8 cellular contexts compared by ENCODE assay signal in the genomic region with DNA sequence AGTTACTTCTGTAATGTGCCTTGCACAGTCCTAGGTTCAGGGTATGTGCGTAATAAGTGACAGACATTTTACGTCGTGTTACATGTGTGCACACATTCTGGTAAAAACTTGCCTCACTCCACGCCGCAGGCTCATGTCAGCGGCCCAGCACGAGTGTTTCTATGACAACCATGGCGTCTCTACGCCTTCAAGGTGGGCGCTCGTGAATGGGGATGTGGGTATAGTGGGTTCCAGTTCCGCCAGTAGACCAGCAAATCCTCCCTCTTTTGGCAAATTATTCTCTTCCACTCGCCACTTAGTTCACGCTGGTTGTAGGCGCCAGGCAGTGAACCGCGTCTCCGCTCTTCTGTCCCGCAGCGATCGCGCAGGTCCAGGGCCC. TPM values are rescaled to one million over a fixed set of nuclear protein-coding genes. Genes with fewer than 3 reads are reported as not detected.
DNase-seq lines count a peak whose midpoint lies in the region; ATAC-seq, FAIRE-seq and TF ChIP-seq lines count a peak whose summit lies in the region.

No MANE protein-coding gene starts in this region.

- H3K9ac ChIP-seq in OCI-LY1 (ENCODE audit: low read length) (no peak overlapping the region; the same call in 1 of the 2 replicates), endocrine pancreas (ENCODE audit: control insufficient read depth, insufficient read depth, low read length) (peak overlapping the region; percentile 88)

- no peaks in the 10 kb centered on the region for H3K9me3 Mint-ChIP-seq in activated naive CD4-positive, alpha-beta T cell treated with anti-CD3 and anti-CD28 coated beads, Interleukin-2, amount 10 ng/mL, durations not matched to agents 7 days and 5 days
- H3K9me3 Mint-ChIP-seq in naive thymus-derived CD8-positive, alpha-beta T cell, result peaks cover 0 to 2% (median 0%) of the 10 kb centered on the region in 9 donors

- H3K4me3 Mint-ChIP-seq in activated naive CD4-positive, alpha-beta T cell treated with anti-CD3 and anti-CD28 coated beads, Interleukin-2, amount 10 ng/mL, durations not matched to agents 7 days and 5 days, result peak overlapping the region; percentile 58
- H3K4me3 Mint-ChIP-seq in naive thymus-derived CD8-positive, alpha-beta T cell, result peak overlapping the region; percentile 56 to 90 (median 80)

- H3K4me1 ChIP-seq in OCI-LY1 (ENCODE audit: insufficient read depth, low read length, severe bottlenecking) (peaks cover 19% of the 10 kb centered on the region), endocrine pancreas (ENCODE audit: control insufficient read depth, insufficient read depth, low read length) (no peaks in the 10 kb centered on the region)

- no peak for TF ChIP-seq CTCF in OCI-LY1 (IDR thresholded peaks at IDR 0.05; ENCODE audit: low read length)

- H3K4me1 Mint-ChIP-seq in activated naive CD4-positive, alpha-beta T cell treated with anti-CD3 and anti-CD28 coated beads, Interleukin-2, amount 10 ng/mL, durations not matched to agents 7 days and 5 days, result peaks cover 28% of the 10 kb centered on the region
- H3K4me1 Mint-ChIP-seq in naive thymus-derived CD8-positive, alpha-beta T cell, result peaks cover 15 to 33% (median 24%) of the 10 kb centered on the region in 4 donors

- ATAC-seq in naive thymus-derived CD8-positive, alpha-beta T cell, result peak; percentile 57 to 76
- ATAC-seq in HG03196 (IDR thresholded peaks at IDR 0.05; ENCODE audit: unreplicated experiment), result no peak

- no peak overlapping the region for H3K27ac ChIP-seq in OCI-LY1 (ENCODE audit: low read depth, low read length, poor library complexity, severe bottlenecking)

- H3K4me3 ChIP-seq in OCI-LY1 (ENCODE audit: low read depth, low read length, poor library complexity, severe bottlenecking) (peak overlapping the region; percentile 54), endocrine pancreas (ENCODE audit: control insufficient read depth, insufficient read depth, low read length) (peak overlapping the region; percentile 57)

- no peaks in the 10 kb centered on the region; the same call in 1 of the 2 replicates for H3K27me3 ChIP-seq in OCI-LY1 (ENCODE audit: insufficient read depth, low read length)
- no peaks in the 10 kb centered on the region for H3K27me3 ChIP-seq in endocrine pancreas (ENCODE audit: control insufficient read depth, insufficient read depth, low read length)

- peak; percentile 31 for DNase-seq in activated naive CD4-positive, alpha-beta T cell treated with anti-CD3 and anti-CD28 coated beads, Interleukin-2, amount 10 ng/mL, durations not matched to agents 7 days and 5 days
- DNase-seq in activated naive CD4-positive, alpha-beta T cell treated with Interleukin-2 at 50 U/mL for 16 hours, result no peak
- DNase-seq in naive thymus-derived CD8-positive, alpha-beta T cell, result peak in 8 of 10 donors; percentile 22 to 71 (median 58)
- no peak for DNase-seq in NCI-H2107 (lab: John Stamatoyannopoulos, UW)
- DNase-seq in HTR-8/SVneo (ENCODE audit: insufficient read length, low spot score), result no peak

- no peak overlapping the region for H3K27ac Mint-ChIP-seq in activated naive CD4-positive, alpha-beta T cell treated with anti-CD3 and anti-CD28 coated beads, Interleukin-2, amount 10 ng/mL, durations not matched to agents 7 days and 5 days
- H3K27ac Mint-ChIP-seq in naive thymus-derived CD8-positive, alpha-beta T cell, result peak overlapping the region in 4 of 10 donors; percentile 48 to 89 (median 78)

- peaks cover 93% of the 10 kb centered on the region for H3K27me3 Mint-ChIP-seq in activated naive CD4-positive, alpha-beta T cell treated with anti-CD3 and anti-CD28 coated beads, Interleukin-2, amount 10 ng/mL, durations not matched to agents 7 days and 5 days
- H3K27me3 Mint-ChIP-seq in naive thymus-derived CD8-positive, alpha-beta T cell, result peaks cover 44 to 71% (median 52%) of the 10 kb centered on the region in 5 donors

- H2AFZ ChIP-seq in OCI-LY1 (ENCODE audit: low read length), result no peak overlapping the region

- no peaks in the 10 kb centered on the region for H3K36me3 ChIP-seq in OCI-LY1 (ENCODE audit: insufficient read depth, low read length)
- no peaks in the 10 kb centered on the region for H3K36me3 ChIP-seq in endocrine pancreas (ENCODE audit: control insufficient read depth, insufficient read depth, low read length)

- H3K36me3 Mint-ChIP-seq in activated naive CD4-positive, alpha-beta T cell treated with anti-CD3 and anti-CD28 coated beads, Interleukin-2, amount 10 ng/mL, durations not matched to agents 7 days and 5 days, result no peaks in the 10 kb centered on the region
- peaks cover 0 to 2% (median 0%) of the 10 kb centered on the region in 3 donors for H3K36me3 Mint-ChIP-seq in naive thymus-derived CD8-positive, alpha-beta T cell

- FAIRE-seq in HTR-8/SVneo (lab: Jason Lieb, UNC), result no peak

- H3K9me3 ChIP-seq in OCI-LY1 (ENCODE audit: low read length) (no peaks in the 10 kb centered on the region), endocrine pancreas (ENCODE audit: control insufficient read depth, low read length) (no peaks in the 10 kb centered on the region)

- no peaks in the 10 kb centered on the region for H3K9me2 ChIP-seq in OCI-LY1 (ENCODE audit: low read depth, low read length)

- peak overlapping the region; percentile 74 for H3K4me2 ChIP-seq in OCI-LY1 (ENCODE audit: low read length)

- POLR2A ChIA-PET in naive thymus-derived CD8-positive, alpha-beta T cell (lab: Charles Lee), result no interaction called here

- H3K79me2 ChIP-seq in OCI-LY1 (ENCODE audit: insufficient read depth, low read length), result no peaks in the 10 kb centered on the region

- CTCF ChIA-PET in activated naive CD4-positive, alpha-beta T cell treated with anti-CD3 and anti-CD28 coated beads, Interleukin-2, amount 10 ng/mL, durations not matched to agents 7 days and 5 days (lab: Charles Lee), result no interaction called here

- H3F3A ChIP-seq in OCI-LY1 (ENCODE audit: insufficient read depth, low read length), result no peaks in the 10 kb centered on the region

- no peaks in the 10 kb centered on the region for H4K20me1 ChIP-seq in OCI-LY1 (ENCODE audit: insufficient read depth, low read length)

RNA-seq across cellular contexts. Expression of gene CHST14, which starts 40.3 kb away (rescaled TPM):
- total RNA-seq in naive thymus-derived CD8-positive, alpha-beta T cell, result 1 to 10 TPM; 8.2 to 9.8 TPM
- polyA plus RNA-seq in naive thymus-derived CD8-positive, alpha-beta T cell, result 1 to 10 TPM in 1 of 3 donors, under 1 TPM in 2; 0.74 to 1.2 (median 0.77) TPM

RNA-seq across cellular contexts. Expression of gene CCDC32, which starts 53.8 kb away (rescaled TPM):
- 10 to 100 TPM; 31.7 to 31.8 TPM for total RNA-seq in naive thymus-derived CD8-positive, alpha-beta T cell
- 10 to 100 TPM; 40.4 to 43.2 (median 40.5) TPM for polyA plus RNA-seq in naive thymus-derived CD8-positive, alpha-beta T cell

RNA-seq across cellular contexts. Expression of gene RPUSD2, which starts 58.0 kb away (rescaled TPM):
- total RNA-seq in naive thymus-derived CD8-positive, alpha-beta T cell, result 10 to 100 TPM; 15.6 to 15.7 TPM
- polyA plus RNA-seq in naive thymus-derived CD8-positive, alpha-beta T cell, result 10 to 100 TPM; 18.7 to 23.3 (median 22.2) TPM

Comparison
In these comparisons a context has a peak if more than half of its experiments do, and no peak if none do; other contexts are left out.
1. DNase-seq: peak in activated naive CD4-positive, alpha-beta T cell treated with anti-CD3 and anti-CD28 coated beads, Interleukin-2, amount 10 ng/mL, durations not matched to agents 7 days and 5 days (single experiment) and naive thymus-derived CD8-positive, alpha-beta T cell (8 of 10); none in activated naive CD4-positive, alpha-beta T cell treated with Interleukin-2 at 50 U/mL for 16 hours (single experiment), NCI-H2107 (single experiment) and HTR-8/SVneo (single experiment).